In the genomic region with DNA sequence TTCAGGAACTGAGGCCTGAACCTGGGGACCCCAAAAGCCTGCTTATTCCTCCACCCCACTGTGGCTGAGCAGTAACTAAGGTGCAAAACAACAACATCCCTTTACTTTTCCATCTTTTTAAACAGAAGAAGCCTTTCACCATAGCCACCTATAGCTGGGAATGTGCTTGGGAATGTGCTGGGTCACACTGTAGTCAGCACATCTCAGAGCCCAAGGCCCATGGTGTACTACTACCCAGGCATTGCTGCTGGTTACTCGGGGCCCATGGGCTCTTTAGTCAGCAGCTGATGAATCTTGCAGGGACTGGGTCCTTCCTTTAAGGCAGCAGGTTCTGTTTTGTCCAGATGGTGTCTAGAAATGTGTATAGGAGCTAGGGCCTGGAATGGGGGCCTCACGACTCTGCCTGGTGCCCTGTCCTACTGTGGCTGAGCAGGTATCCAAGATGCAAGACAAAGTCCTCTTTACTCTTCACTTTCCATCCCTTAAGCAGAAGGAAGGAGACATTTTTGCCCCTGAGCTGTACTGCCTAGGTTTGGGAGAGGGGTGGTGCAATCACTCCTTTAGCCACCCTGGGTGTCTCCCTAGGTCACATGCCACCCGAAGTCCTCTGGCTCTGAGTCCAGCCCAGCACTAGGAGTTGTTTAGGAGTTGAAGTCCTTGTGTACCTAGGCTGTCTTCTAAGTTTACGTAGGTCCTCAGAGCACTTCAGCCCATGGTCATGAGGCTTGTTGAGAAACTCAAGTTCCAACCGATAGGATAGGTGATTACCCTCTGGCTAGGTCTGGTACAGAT, we compare ENCODE assay signal across 23 cellular contexts.
DNase-seq lines count a peak whose midpoint lies in the region; ATAC-seq and TF ChIP-seq lines count a peak whose summit lies in the region.
"Had no signal": no experiment of that assay in that cellular context is flagged by ENCODE, and none has a peak within 500 bp of the region (broad histone marks: within the 10 kb centered on the region; RNA-seq: fewer than 3 reads in every experiment).

No MANE protein-coding gene starts in this region.

- no peak overlapping the region for H2BK5ac ChIP-seq in IMR-90 (ENCODE audit: low read depth, low read length, poor library complexity, severe bottlenecking)

- H3K4me3 ChIP-seq in IMR-90 (ENCODE audit: insufficient read depth, low read depth, low read length): no peak overlapping the region
- H3K4me3 ChIP-seq: cardiac muscle cell, sigmoid colon, uterus had no signal

- BruUV-seq in IMR-90 (replicated peaks; lab: Mats Ljungman, UMichigan): no TSS peak

- H3K4me3 Mint-ChIP-seq in activated CD8-positive, alpha-beta T cell treated with anti-CD3 and anti-CD28 coated beads, Interleukin-2, amount 10 ng/mL, durations not matched to agents 7 days and 5 days: no peak overlapping the region
- H3K4me3 Mint-ChIP-seq in activated CD8-positive, alpha-beta T cell treated with anti-CD3 and anti-CD28 coated beads for 36 hours: no peak overlapping the region
- H3K4me3 Mint-ChIP-seq: mesothelial cell of epicardium, natural killer cell had no signal

- POLR2A ChIA-PET in activated CD8-positive, alpha-beta T cell treated with anti-CD3 and anti-CD28 coated beads, Interleukin-2, amount 10 ng/mL, durations not matched to agents 7 days and 5 days (lab: Charles Lee): no interaction called here
- POLR2A ChIA-PET in activated CD8-positive, alpha-beta T cell treated with anti-CD3 and anti-CD28 coated beads for 36 hours (lab: Charles Lee): no interaction called here
- POLR2A ChIA-PET in IMR-90 (lab: Charles Lee; ENCODE audit: unreplicated experiment): no interaction called here

- H3K9me3 ChIP-seq in IMR-90 (ENCODE audit: control insufficient read depth, insufficient read depth, low read length): no peaks in the 10 kb centered on the region
- H3K9me3 ChIP-seq: sigmoid colon, uterus had no signal

- no peak overlapping the region for H2AK5ac ChIP-seq in IMR-90 (ENCODE audit: low read depth, low read length)

- CTCF ChIA-PET in activated CD8-positive, alpha-beta T cell treated with anti-CD3 and anti-CD28 coated beads, Interleukin-2, amount 10 ng/mL, durations not matched to agents 7 days and 5 days (lab: Charles Lee): no interaction called here
- CTCF ChIA-PET in activated CD8-positive, alpha-beta T cell treated with anti-CD3 and anti-CD28 coated beads for 36 hours (lab: Charles Lee): no interaction called here
- CTCF ChIA-PET in IMR-90 (lab: Yijun Ruan, JAX): interaction anchor here (0.7 kb wide), 1 partner anchor 808 kb away, joined by 4 read pairs; no protein-coding TSS in a partner anchor

- H4K91ac ChIP-seq in IMR-90 (ENCODE audit: insufficient read depth, low read depth, low read length): no peak overlapping the region

- no peak overlapping the region for H4K8ac ChIP-seq in IMR-90 (ENCODE audit: low read depth in 2 of 2, low read length in 2 of 2)

- no peak overlapping the region for H3K23ac ChIP-seq in IMR-90 (ENCODE audit: low read depth, low read length)

- peaks cover 9 to 20% of the 10 kb centered on the region in 2 experiments; a peak in 3 of 4 replicates for H3K79me1 ChIP-seq in IMR-90 (ENCODE audit: low read depth in 1 of 2, low read length in 2 of 2)

- H3K4me1 ChIP-seq in IMR-90 (ENCODE audit: control insufficient read depth, insufficient read depth, low read length): peaks cover 2% of the 10 kb centered on the region
- H3K4me1 ChIP-seq: uterus had no signal

- in situ Hi-C loops in IMR-90 (cut with MboI; ENCODE audit: low sequenced_read_pairs): no loop called here

- no peaks in the 10 kb centered on the region for H3K27me3 Mint-ChIP-seq in activated CD8-positive, alpha-beta T cell treated with anti-CD3 and anti-CD28 coated beads, Interleukin-2, amount 10 ng/mL, durations not matched to agents 7 days and 5 days (ENCODE audit: low read depth)
- no peaks in the 10 kb centered on the region for H3K27me3 Mint-ChIP-seq in activated CD8-positive, alpha-beta T cell treated with anti-CD3 and anti-CD28 coated beads for 36 hours

- H3K4ac ChIP-seq in IMR-90 (ENCODE audit: low read depth, low read length): no peak overlapping the region

- WGBS in IMR-90 (ENCODE audit: extremely low coverage in 2 of 2, insufficient read length in 1 of 2), 2 experiments: no CpG with 5 or more reads among the region's 5 CpGs

- no peak overlapping the region for H3K56ac ChIP-seq in IMR-90 (ENCODE audit: extremely low read depth, insufficient read depth, low read length)

- intact Hi-C loops in activated CD8-positive, alpha-beta T cell treated with anti-CD3 and anti-CD28 coated beads for 36 hours (cut with micrococcal nuclease): no loop called here
- intact Hi-C loops in IMR-90 (cut with micrococcal nuclease): no loop called here
- intact Hi-C loops in sciatic nerve (cut with DNase I): no loop called here

- H3K36me3 ChIP-seq in IMR-90 (ENCODE audit: control insufficient read depth, insufficient read depth, low read length): no peaks in the 10 kb centered on the region; the same call in 1 of the 2 replicates
- H3K36me3 ChIP-seq: cardiac muscle cell, uterus had no signal

- TF ChIP-seq CTCF in activated CD8-positive, alpha-beta T cell treated with anti-CD3 and anti-CD28 coated beads for 36 hours (IDR thresholded peaks at IDR 0.05): no peak
- TF ChIP-seq CTCF in IMR-90 (conservative IDR thresholded peaks at IDR 0.05; ENCODE audit: low read depth, low read length): no peak

- TF ChIP-seq POLR2A in IMR-90 (IDR thresholded peaks at IDR 0.05; ENCODE audit: low read depth, low read length): no peak

- ATAC-seq in activated CD8-positive, alpha-beta T cell treated with anti-CD3 and anti-CD28 coated beads, Interleukin-2, amount 10 ng/mL, durations not matched to agents 7 days and 5 days: no peak
- no peak for ATAC-seq in activated CD8-positive, alpha-beta T cell treated with anti-CD3 and anti-CD28 coated beads for 36 hours
- ATAC-seq in IMR-90 (ENCODE audit: low read depth) (peak; percentile 40; the same call in 1 of the 2 replicates), sciatic nerve (peak; percentile 28)

- peaks cover 10% of the 10 kb centered on the region; the same call in 1 of the 2 replicates for H3K9me1 ChIP-seq in IMR-90 (ENCODE audit: insufficient read depth, low read length)

- dilution Hi-C loops in IMR-90 (cut with HindIII; ENCODE audit: low sequenced_read_pairs, unreplicated experiment): no loop called here

- H3K14ac ChIP-seq in IMR-90 (replicated peaks; ENCODE audit: low read depth, low read length): no peak overlapping the region

- peak overlapping the region; percentile 86 for H3K27ac Mint-ChIP-seq in activated CD8-positive, alpha-beta T cell treated with anti-CD3 and anti-CD28 coated beads, Interleukin-2, amount 10 ng/mL, durations not matched to agents 7 days and 5 days
- H3K27ac Mint-ChIP-seq in activated CD8-positive, alpha-beta T cell treated with anti-CD3 and anti-CD28 coated beads for 36 hours: no peak overlapping the region

- H2AFZ ChIP-seq in IMR-90 (replicated peaks; ENCODE audit: low read length, poor library complexity): no peak overlapping the region

- no peak overlapping the region for H4K5ac ChIP-seq in IMR-90 (ENCODE audit: low read depth, low read length)

- no peak overlapping the region for H3K4me2 ChIP-seq in IMR-90 (ENCODE audit: low read depth, low read length)

- H4K20me1 ChIP-seq in IMR-90 (ENCODE audit: insufficient read depth, low read length): no peaks in the 10 kb centered on the region

- DNase-seq in activated CD8-positive, alpha-beta T cell treated with anti-CD3 and anti-CD28 coated beads, Interleukin-2, amount 10 ng/mL, durations not matched to agents 7 days and 5 days: no peak
- DNase-seq in activated CD8-positive, alpha-beta T cell treated with anti-CD3 and anti-CD28 coated beads for 36 hours: no peak
- DNase-seq in IMR-90: no peak
- DNase-seq in islet precursor cell: peak; percentile 60
- DNase-seq in sciatic nerve (ENCODE audit: low spot score): no peak
- no peak for DNase-seq in NCI-H526 (lab: John Stamatoyannopoulos, UW)
- DNase-seq in Ammon's horn (ENCODE audit: low spot score): no peak
- no peak for DNase-seq in NCI-H146 treated with DMSO at 0.1 percent for 48 hours (lab: John Stamatoyannopoulos, UW; ENCODE audit: unreplicated experiment)
- DNase-seq: activated CD4-positive, alpha-beta T cell treated with anti-CD3 and anti-CD28 coated beads for 4 hours; activated gamma-delta T cell treated with Interleukin-2 at 50 U/mL for 16 hours; activated T-cell treated with anti-CD3 and anti-CD28 coated beads for 4 hours; amygdala; DMS 273 treated with DMSO at 0.1 percent for 48 hours; glutamatergic neuron; left colon; natural killer cell; NCI-H187 treated with DMSO at 0.1 percent for 48 hours; sigmoid colon; stimulated activated CD4-positive, alpha-beta T cell treated with anti-CD3 and anti-CD28 coated beads, Interleukin-15, amount 100 ng/mL, for 24 hours; stimulated activated CD8-positive, alpha-beta memory T cell treated with anti-CD3 and anti-CD28 coated beads, Interleukin-4, amount 100 ng/mL, for 48 hours; uterus had no signal

- no peak overlapping the region for H3K18ac ChIP-seq in IMR-90 (ENCODE audit: low read depth, low read length)

- H3K9me3 Mint-ChIP-seq in activated CD8-positive, alpha-beta T cell treated with anti-CD3 and anti-CD28 coated beads, Interleukin-2, amount 10 ng/mL, durations not matched to agents 7 days and 5 days (ENCODE audit: insufficient read depth): peaks cover 3% of the 10 kb centered on the region
- no peaks in the 10 kb centered on the region for H3K9me3 Mint-ChIP-seq in activated CD8-positive, alpha-beta T cell treated with anti-CD3 and anti-CD28 coated beads for 36 hours
- H3K9me3 Mint-ChIP-seq: mesothelial cell of epicardium, natural killer cell had no signal

- H3K36me3 Mint-ChIP-seq in activated CD8-positive, alpha-beta T cell treated with anti-CD3 and anti-CD28 coated beads, Interleukin-2, amount 10 ng/mL, durations not matched to agents 7 days and 5 days (ENCODE audit: low read depth): peaks cover 11% of the 10 kb centered on the region
- H3K36me3 Mint-ChIP-seq in activated CD8-positive, alpha-beta T cell treated with anti-CD3 and anti-CD28 coated beads for 36 hours (ENCODE audit: low read depth): peaks cover 3% of the 10 kb centered on the region
- H3K36me3 Mint-ChIP-seq: natural killer cell had no signal

- TF ChIP-seq RAD21 in IMR-90 (IDR thresholded peaks at IDR 0.05; ENCODE audit: low read length): no peak

- no peaks in the 10 kb centered on the region for H3K27me3 ChIP-seq in IMR-90 (ENCODE audit: control insufficient read depth, insufficient read depth, low read length)
- H3K27me3 ChIP-seq: cardiac muscle cell, sigmoid colon, uterus had no signal

- H2BK20ac ChIP-seq in IMR-90 (ENCODE audit: low read depth, low read length): no peak overlapping the region

- H2AK9ac ChIP-seq in IMR-90 (replicated peaks; ENCODE audit: low read depth, low read length, poor library complexity): peak overlapping the region; percentile 10

- H2BK15ac ChIP-seq in IMR-90 (ENCODE audit: low read depth, low read length): no peak overlapping the region

- H2BK120ac ChIP-seq in IMR-90 (ENCODE audit: low read depth, low read length): no peak overlapping the region

- no peak overlapping the region for H3K27ac ChIP-seq in IMR-90 (ENCODE audit: insufficient read depth, low read length)
- H3K27ac ChIP-seq: sigmoid colon, uterus had no signal

- H3K9ac ChIP-seq in IMR-90 (ENCODE audit: low read depth, low read length): no peak overlapping the region

- H3K4me1 Mint-ChIP-seq in activated CD8-positive, alpha-beta T cell treated with anti-CD3 and anti-CD28 coated beads, Interleukin-2, amount 10 ng/mL, durations not matched to agents 7 days and 5 days (ENCODE audit: low read depth): peaks cover 23% of the 10 kb centered on the region
- H3K4me1 Mint-ChIP-seq in activated CD8-positive, alpha-beta T cell treated with anti-CD3 and anti-CD28 coated beads for 36 hours (ENCODE audit: low read depth): peaks cover 9% of the 10 kb centered on the region

Comparison
In these comparisons a context has a peak if more than half of its experiments do, and no peak if none do; other contexts are left out.
1. ATAC-seq: peak in IMR-90 (single experiment) and sciatic nerve (single experiment); none in activated CD8-positive, alpha-beta T cell treated with anti-CD3 and anti-CD28 coated beads, Interleukin-2, amount 10 ng/mL, durations not matched to agents 7 days and 5 days (single experiment) and activated CD8-positive, alpha-beta T cell treated with anti-CD3 and anti-CD28 coated beads for 36 hours (single experiment).